In the genomic region with DNA sequence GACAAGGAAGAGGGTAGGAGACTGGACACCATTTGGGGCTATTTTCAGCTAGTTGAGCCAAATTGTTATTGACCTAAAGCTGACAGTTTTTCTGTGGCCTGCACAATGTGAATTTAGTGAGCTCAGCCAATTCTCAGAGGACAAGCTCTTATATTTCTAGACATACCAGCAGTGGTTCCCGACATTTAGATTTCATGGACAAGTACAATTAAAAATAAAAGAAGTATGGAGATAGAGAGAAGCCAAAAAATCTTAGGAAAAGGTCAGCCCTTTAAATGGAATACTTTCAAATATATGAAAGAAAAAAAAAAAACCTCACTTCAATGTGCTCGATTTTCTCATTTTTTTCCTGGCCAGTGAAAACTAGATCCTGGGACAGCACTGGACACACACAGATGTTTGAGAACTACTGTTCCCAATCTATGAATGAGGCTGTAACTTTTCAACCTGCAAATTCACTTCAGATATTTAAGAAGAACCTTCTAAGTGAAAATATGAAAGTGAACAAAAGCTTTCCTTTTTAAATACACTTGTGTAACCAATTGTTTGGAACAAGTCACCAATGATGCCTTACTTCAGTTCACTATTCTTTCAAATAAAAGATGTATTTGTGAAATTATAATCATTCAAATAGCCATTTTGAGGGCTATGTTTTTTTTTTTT, we compare ENCODE assay signal across 19 cellular contexts.
DNase-seq lines count a peak whose midpoint lies in the region; TF ChIP-seq lines count a peak whose summit lies in the region.
"Had no signal": no experiment of that assay in that cellular context is flagged by ENCODE, and none has a peak within 500 bp of the region (broad histone marks: within the 10 kb centered on the region; RNA-seq: fewer than 3 reads in every experiment).

No MANE protein-coding gene starts in this region.

- no peak overlapping the region for H2AFZ ChIP-seq in trophoblast cell (ENCODE audit: insufficient read depth, low read length, poor library complexity)

- peaks cover 7% of the 10 kb centered on the region for H3K79me2 ChIP-seq in trophoblast cell (ENCODE audit: control insufficient read depth, insufficient read depth, low read length, poor library complexity)

- no peak overlapping the region for H2AK5ac ChIP-seq in trophoblast cell (ENCODE audit: low read length)

- H3K27ac ChIP-seq in left ventricle myocardium inferior (replicated peaks) (peak overlapping the region; percentile 41), esophagus squamous epithelium (peak overlapping the region in 3 of 4 donors; percentile 69 to 87 (median 80)), trophoblast cell (ENCODE audit: low read depth, low read length) (peak overlapping the region; percentile 85), vagina (peak overlapping the region; percentile 4), prostate gland (no peak overlapping the region)
- H3K27ac ChIP-seq: pancreas had no signal

- no peak for TF ChIP-seq POLR2A in esophagus squamous epithelium (IDR thresholded peaks at IDR 0.05)
- TF ChIP-seq POLR2A in vagina (IDR thresholded peaks at IDR 0.05), result no peak
- TF ChIP-seq POLR2A in prostate gland (IDR thresholded peaks at IDR 0.05), result no peak

- no peak overlapping the region for H3K23ac ChIP-seq in trophoblast cell (ENCODE audit: low read length)

- H2BK120ac ChIP-seq in trophoblast cell (ENCODE audit: insufficient read depth, low read length, poor library complexity), result peak overlapping the region; percentile 86

- DNase-seq in left ventricle myocardium inferior (no peak), cardiac septum (ENCODE audit: low spot score) (no peak), esophagus squamous epithelium (lab: John Stamatoyannopoulos, UW) (no peak), trophoblast cell (no peak), vagina (ENCODE audit: extremely low spot score in 2 of 2) (no peak), COLO829 (ENCODE audit: low spot score) (no peak), prostate gland (ENCODE audit: low spot score) (no peak), posterior cingulate gyrus (no peak)
- DNase-seq: activated CD4-positive, alpha-beta T cell treated with anti-CD3 and anti-CD28 coated beads for 1 hour; activated naive CD4-positive, alpha-beta T cell treated with anti-CD3 and anti-CD28 coated beads for 36 hours; activated T-cell treated with anti-CD3 and anti-CD28 coated beads, Interleukin-2, amount 50 U/mL, for 48 hours; amniotic stem cell; central memory CD4-positive, alpha-beta T cell; naive thymus-derived CD8-positive, alpha-beta T cell; OCI-M1; pancreas; Right ventricle myocardium superior; stimulated activated naive B cell treated with anti-CD40 and anti-IgM and Interleukin-4, amounts not matched to agents 10 μg/mL and 1 μg/mL and 100 μg/mL, for 72 hours; T-helper 1 cell had no signal

- intact Hi-C loops in left ventricle myocardium inferior (cut with micrococcal nuclease), result no loop called here
- intact Hi-C loops in cardiac septum (cut with DNase I), result no loop called here
- intact Hi-C loops in esophagus squamous epithelium (cut with DNase I), result loop anchor here (10.0 kb wide), 1 partner anchor 775 kb away; no protein-coding TSS in a partner anchor
- intact Hi-C loops in vagina (cut with DNase I), result no loop called here
- intact Hi-C loops in prostate gland (cut with DNase I), result loop anchor here (5.0 to 10.0 kb wide), 3 partner anchors 48 to 205 kb away; partner anchors contain the start of gene SLC38A1
- intact Hi-C loops in posterior cingulate gyrus (cut with DNase I), result loop anchor here (10.0 kb wide), 2 partner anchors 165 to 775 kb away; partner anchors contain the start of gene SCAF11

- peak overlapping the region; percentile 74 for H3K14ac ChIP-seq in trophoblast cell (ENCODE audit: low read length)

- no peak overlapping the region for H3K18ac ChIP-seq in trophoblast cell (ENCODE audit: low read length)

- H2BK5ac ChIP-seq in trophoblast cell (ENCODE audit: low read depth, low read length, poor library complexity), result peak overlapping the region; percentile 92

- no peak overlapping the region for H3K4me2 ChIP-seq in trophoblast cell (ENCODE audit: low read length)

- no peak overlapping the region for H3K9ac ChIP-seq in trophoblast cell (ENCODE audit: low read length)

- H3K36me3 ChIP-seq in left ventricle myocardium inferior (no peaks in the 10 kb centered on the region), esophagus squamous epithelium (no peaks in the 10 kb centered on the region), trophoblast cell (ENCODE audit: control insufficient read depth in 1 of 2, insufficient read depth in 2 of 2, low read length in 2 of 2) (peaks cover 0 to 1% of the 10 kb centered on the region in 2 experiments), vagina (no peaks in the 10 kb centered on the region), prostate gland (no peaks in the 10 kb centered on the region)
- H3K36me3 ChIP-seq: pancreas had no signal

- H3K4me1 ChIP-seq in left ventricle myocardium inferior (peaks cover 24% of the 10 kb centered on the region), esophagus squamous epithelium (peaks cover under 1 to 68% (median 26%) of the 10 kb centered on the region in 3 donors), trophoblast cell (ENCODE audit: control insufficient read depth in 1 of 2, insufficient read depth in 2 of 2, low read length in 2 of 2) (peaks cover 9 to 15% of the 10 kb centered on the region in 2 experiments), vagina (peaks cover 35% of the 10 kb centered on the region), prostate gland (replicated peaks) (no peaks in the 10 kb centered on the region)
- H3K4me1 ChIP-seq: pancreas had no signal

- H3K4me3 ChIP-seq in left ventricle myocardium inferior (no peak overlapping the region), esophagus squamous epithelium (no peak overlapping the region), trophoblast cell (ENCODE audit: low read depth, low read length) (no peak overlapping the region), vagina (no peak overlapping the region), prostate gland (no peak overlapping the region)
- H3K4me3 ChIP-seq: pancreas had no signal

- H3K27me3 ChIP-seq in left ventricle myocardium inferior (ENCODE audit: low read depth) (no peaks in the 10 kb centered on the region), esophagus squamous epithelium (no peaks in the 10 kb centered on the region), trophoblast cell (ENCODE audit: insufficient read depth, low read length) (no peaks in the 10 kb centered on the region), vagina (no peaks in the 10 kb centered on the region), prostate gland (replicated peaks; ENCODE audit: insufficient read depth) (no peaks in the 10 kb centered on the region)
- H3K27me3 ChIP-seq: pancreas had no signal

- 60 to 70% methylated on average over 2 of the region's 2 CpGs for WGBS in esophagus squamous epithelium, 2 donors
- WGBS in trophoblast cell (ENCODE audit: extremely low coverage, insufficient coverage, insufficient read length), result no CpG with 5 or more reads among the region's 2 CpGs
- WGBS in prostate gland, result 61% methylated on average over 2 of the region's 2 CpGs

- peak overlapping the region; percentile 89 for H2BK12ac ChIP-seq in trophoblast cell (ENCODE audit: low read length)

- no peak overlapping the region for H4K8ac ChIP-seq in trophoblast cell (ENCODE audit: low read depth, low read length)

- no peak overlapping the region for H4K12ac ChIP-seq in trophoblast cell (ENCODE audit: low read depth, low read length)

- peaks cover 13% of the 10 kb centered on the region for H3K9me3 ChIP-seq in left ventricle myocardium inferior (replicated peaks)
- H3K9me3 ChIP-seq in esophagus squamous epithelium, result peaks cover 0 to 6% (median 0%) of the 10 kb centered on the region in 3 donors
- no peaks in the 10 kb centered on the region for H3K9me3 ChIP-seq in trophoblast cell (ENCODE audit: insufficient read depth, low read depth, low read length)
- H3K9me3 ChIP-seq in vagina, result no peaks in the 10 kb centered on the region
- H3K9me3 ChIP-seq in prostate gland, result no peaks in the 10 kb centered on the region
- H3K9me3 ChIP-seq: pancreas had no signal

- H3K4ac ChIP-seq in trophoblast cell (ENCODE audit: low read depth, low read length), result no peak overlapping the region

- no peak for TF ChIP-seq CTCF in left ventricle myocardium inferior (IDR thresholded peaks at IDR 0.05; ENCODE audit: borderline replicate concordance)
- TF ChIP-seq CTCF in esophagus squamous epithelium (IDR thresholded peaks at IDR 0.05), result no peak
- TF ChIP-seq CTCF in vagina (IDR thresholded peaks at IDR 0.05), result no peak
- no peak for TF ChIP-seq CTCF in prostate gland (IDR thresholded peaks at IDR 0.05)

- peaks cover 28% of the 10 kb centered on the region for H3K79me1 ChIP-seq in trophoblast cell (ENCODE audit: low read length)

- no peak overlapping the region for H4K91ac ChIP-seq in trophoblast cell (ENCODE audit: low read depth, low read length)

Comparison
In these comparisons a context has a peak if more than half of its experiments do, and no peak if none do; other contexts are left out.
1. H3K27ac ChIP-seq: peak in left ventricle myocardium inferior (single experiment), esophagus squamous epithelium (3 of 4), trophoblast cell (single experiment) and vagina (single experiment); none in prostate gland (0 of 2).
2. intact Hi-C loops: an anchor here in esophagus squamous epithelium (10.0 kb wide), prostate gland (5.0 to 10.0 kb wide) and posterior cingulate gyrus (10.0 kb wide); none called in left ventricle myocardium inferior, cardiac septum and vagina.